1 cellular context compared by ENCODE assay signal in the genomic region with DNA sequence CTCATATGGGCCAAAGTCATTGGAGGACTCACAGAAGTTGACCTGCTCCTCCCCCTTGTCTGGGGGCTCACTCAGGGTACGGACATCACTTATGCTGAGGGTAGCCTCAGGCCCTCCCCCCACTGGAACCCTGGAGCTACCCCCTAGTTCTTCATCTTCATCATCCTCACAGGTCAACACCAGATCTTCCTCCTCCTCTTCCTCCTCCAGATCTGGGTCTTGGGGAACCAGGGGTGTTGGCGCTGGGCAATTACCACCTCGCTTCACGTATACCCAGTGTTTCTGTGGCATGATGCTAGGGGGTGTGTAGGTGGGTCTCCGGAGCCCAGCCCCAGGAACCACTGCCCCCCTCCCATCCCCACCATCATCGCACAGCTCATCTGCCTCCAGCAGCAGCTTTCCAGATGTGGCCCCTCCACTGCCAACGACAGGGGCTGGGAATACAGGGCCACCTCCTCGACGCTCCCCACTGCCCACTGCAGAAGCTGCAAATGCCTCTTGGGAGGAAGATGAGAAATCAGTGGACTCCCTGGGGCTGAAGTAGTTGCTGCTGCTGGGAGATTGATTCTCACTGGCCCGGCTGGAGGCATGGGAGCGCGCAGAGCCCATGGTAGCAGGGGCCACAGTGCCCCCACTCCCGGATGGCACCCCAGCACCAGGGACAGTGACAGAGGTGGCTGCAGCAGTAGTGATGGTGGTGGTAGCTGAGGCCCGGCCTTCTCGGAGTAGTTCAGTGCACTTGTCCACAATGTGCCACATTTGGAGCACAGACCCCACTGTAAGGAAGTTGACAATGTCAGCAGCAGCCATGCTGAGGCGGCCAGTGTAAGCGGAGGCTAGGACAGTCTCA.
TF ChIP-seq lines count a peak whose summit lies in the region.

No MANE protein-coding gene starts in this region.

TF ChIP-seq in HepG2, 621 proteins besides CTCF, POLR2A, EP300 and RAD21:
- TF ChIP-seq ELF1 (CRISPR knock-in tag; IDR thresholded peaks at IDR 0.05) (no peak), RELA (CRISPR knock-in tag; IDR thresholded peaks at IDR 0.05) (no peak), MATR3 (CRISPR knock-in tag; IDR thresholded peaks at IDR 0.05) (no peak), AGO2 (optimal IDR thresholded peaks at IDR 0.05; ENCODE audit: low read depth, low read length) (peak; percentile 36), ZNF660 (CRISPR knock-in tag; IDR thresholded peaks at IDR 0.05; ENCODE audit: borderline replicate concordance, low read depth) (no peak)
- TF ChIP-seq, protein P1, sequence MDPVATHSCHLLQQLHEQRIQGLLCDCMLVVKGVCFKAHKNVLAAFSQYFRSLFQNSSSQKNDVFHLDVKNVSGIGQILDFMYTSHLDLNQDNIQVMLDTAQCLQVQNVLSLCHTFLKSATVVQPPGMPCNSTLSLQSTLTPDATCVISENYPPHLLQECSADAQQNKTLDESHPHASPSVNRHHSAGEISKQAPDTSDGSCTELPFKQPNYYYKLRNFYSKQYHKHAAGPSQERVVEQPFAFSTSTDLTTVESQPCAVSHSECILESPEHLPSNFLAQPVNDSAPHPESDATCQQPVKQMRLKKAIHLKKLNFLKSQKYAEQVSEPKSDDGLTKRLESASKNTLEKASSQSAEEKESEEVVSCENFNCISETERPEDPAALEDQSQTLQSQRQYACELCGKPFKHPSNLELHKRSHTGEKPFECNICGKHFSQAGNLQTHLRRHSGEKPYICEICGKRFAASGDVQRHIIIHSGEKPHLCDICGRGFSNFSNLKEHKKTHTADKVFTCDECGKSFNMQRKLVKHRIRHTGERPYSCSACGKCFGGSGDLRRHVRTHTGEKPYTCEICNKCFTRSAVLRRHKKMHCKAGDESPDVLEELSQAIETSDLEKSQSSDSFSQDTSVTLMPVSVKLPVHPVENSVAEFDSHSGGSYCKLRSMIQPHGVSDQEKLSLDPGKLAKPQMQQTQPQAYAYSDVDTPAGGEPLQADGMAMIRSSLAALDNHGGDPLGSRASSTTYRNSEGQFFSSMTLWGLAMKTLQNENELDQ (CRISPR knock-in tag; IDR thresholded peaks at IDR 0.05; ENCODE audit: borderline replicate concordance) = no peak
